In the genomic region with DNA sequence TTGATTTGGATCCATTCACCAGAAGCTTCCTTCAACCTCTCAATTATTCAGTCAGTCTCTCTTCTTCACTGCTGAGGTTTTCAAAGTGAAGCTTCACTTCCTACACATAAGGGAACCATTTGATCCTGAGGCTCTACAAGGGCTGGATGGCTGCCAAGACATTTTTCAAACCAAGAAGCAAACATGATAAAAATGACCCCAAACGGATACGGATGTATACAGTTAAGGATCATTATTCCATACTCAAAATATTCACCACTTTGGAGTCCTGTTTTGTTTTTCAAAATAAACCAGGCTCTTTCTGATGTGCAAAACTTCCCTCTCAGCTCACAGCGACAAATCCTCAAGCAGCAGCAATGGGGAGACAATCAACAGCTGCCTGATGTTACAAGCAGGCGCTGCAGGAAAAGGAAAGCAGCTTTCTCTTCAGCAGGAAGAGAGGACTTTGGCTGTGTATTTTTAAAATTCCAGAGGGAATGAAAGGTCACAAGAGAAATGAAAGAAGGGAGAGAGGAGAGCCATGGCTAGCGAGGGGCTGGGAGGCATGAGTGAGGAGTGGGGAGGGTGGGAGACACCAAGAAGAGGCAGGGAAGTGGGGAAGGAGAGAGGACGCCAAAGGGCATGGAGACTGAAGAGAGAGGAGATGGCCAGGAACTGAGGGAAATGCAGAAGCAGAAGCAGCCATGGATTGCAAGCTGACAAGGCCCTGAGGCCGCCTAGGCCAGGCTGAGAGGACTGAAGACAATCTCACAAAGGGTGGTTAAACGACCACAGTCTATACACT, we compare ENCODE assay signal across 8 cellular contexts.
DNase-seq lines count a peak whose midpoint lies in the region; ATAC-seq and TF ChIP-seq lines count a peak whose summit lies in the region.

No MANE protein-coding gene starts in this region.

- no peaks in the 10 kb centered on the region for H3K9me2 ChIP-seq in hepatocyte (replicated peaks; ENCODE audit: insufficient read depth)

- H3K36me3 ChIP-seq in adrenal gland (replicated peaks in 1 of 2) (no peaks in the 10 kb centered on the region), hepatocyte (replicated peaks; ENCODE audit: insufficient read depth, low read depth) (no peaks in the 10 kb centered on the region), skeletal muscle tissue (ENCODE audit: control insufficient read depth in 3 of 3, insufficient read depth in 3 of 3, low read length in 3 of 3) (peaks cover 0 to 3% (median 0%) of the 10 kb centered on the region in 3 donors)

- intact Hi-C loops in adrenal gland (cut with DNase I): no loop called here

- H3K27me3 ChIP-seq in adrenal gland (no peaks in the 10 kb centered on the region), hepatocyte (no peaks in the 10 kb centered on the region), skeletal muscle tissue (ENCODE audit: control insufficient read depth in 3 of 3, insufficient read depth in 3 of 3, low read length in 3 of 3) (no peaks in the 10 kb centered on the region)

- H3K4me3 ChIP-seq in adrenal gland (no peak overlapping the region), hepatocyte (no peak overlapping the region), skeletal muscle tissue (ENCODE audit: low read length in 3 of 3) (peak overlapping the region in 2 of 3 donors; percentile 25 to 49)

- peak; percentile 70 for DNase-seq in AG09319 (ENCODE audit: extremely low read depth, low read depth)
- DNase-seq in HT-29 (ENCODE audit: low spot score): peak; percentile 76
- peak in 4 of 7 donors; percentile 43 to 60 (median 50) for DNase-seq in adrenal gland
- DNase-seq in hepatocyte (ENCODE audit: low spot score): peak; percentile 45
- no peak for DNase-seq in GOT3 (lab: John Stamatoyannopoulos, UW)
- no peak for DNase-seq in NCI-H524 treated with DMSO at 0.1 percent for 48 hours (lab: John Stamatoyannopoulos, UW)

- H3K79me2 ChIP-seq in hepatocyte: peaks cover 58% of the 10 kb centered on the region

- H3K9me3 ChIP-seq in adrenal gland (replicated peaks in 1 of 3) (no peaks in the 10 kb centered on the region), hepatocyte (ENCODE audit: low read depth) (no peaks in the 10 kb centered on the region), skeletal muscle tissue (ENCODE audit: control insufficient read depth in 3 of 3, low read length in 3 of 3) (no peaks in the 10 kb centered on the region)

- ATAC-seq in HG02840 (IDR thresholded peaks at IDR 0.05; ENCODE audit: low FRiP score, unreplicated experiment): no peak

- TF ChIP-seq POLR2A in adrenal gland (IDR thresholded peaks at IDR 0.05): no peak

- H3K9ac ChIP-seq in skeletal muscle tissue (ENCODE audit: low read depth in 1 of 3, low read length in 3 of 3): peak overlapping the region in 2 of 3 donors; percentile 16 to 63

- WGBS in adrenal gland, 4 donors: 27 to 35% (median 31%) methylated on average over 8 of the region's 8 CpGs
- WGBS in hepatocyte (ENCODE audit: low lambda C conversion rate, missing lambda C conversion rate): 32% methylated on average over 8 of the region's 8 CpGs

- peaks cover 4% of the 10 kb centered on the region for H4K20me1 ChIP-seq in hepatocyte (ENCODE audit: insufficient read depth, poor library complexity, severe bottlenecking)

- H3K27ac ChIP-seq in adrenal gland: peak overlapping the region in 4 of 5 donors; percentile 40 to 75 (median 62)
- H3K27ac ChIP-seq in hepatocyte: peak overlapping the region; percentile 72
- peak overlapping the region; percentile 74 for H3K27ac ChIP-seq in skeletal muscle tissue (ENCODE audit: low read depth, low read length)

- peak overlapping the region; percentile 61 for H3K4me2 ChIP-seq in hepatocyte

- TF ChIP-seq CTCF in AG09319 (IDR thresholded peaks at IDR 0.05; ENCODE audit: low read depth, low read length) (no peak), adrenal gland (IDR thresholded peaks at IDR 0.05) (no peak), hepatocyte (IDR thresholded peaks at IDR 0.05; ENCODE audit: poor library complexity) (no peak)

- H2AFZ ChIP-seq in hepatocyte: no peak overlapping the region

- H3K4me1 ChIP-seq in adrenal gland (replicated peaks in 1 of 2) (peaks cover 15 to 36% of the 10 kb centered on the region in 2 donors), hepatocyte (ENCODE audit: insufficient read depth) (peaks cover 34% of the 10 kb centered on the region), skeletal muscle tissue (ENCODE audit: control insufficient read depth in 3 of 3, insufficient read depth in 3 of 3, low read length in 3 of 3) (peaks cover 21 to 28% (median 27%) of the 10 kb centered on the region in 3 donors)

Comparison
In these comparisons a context has a peak if more than half of its experiments do, and no peak if none do; other contexts are left out.
1. DNase-seq: peak in AG09319 (single experiment), HT-29 (single experiment), adrenal gland (4 of 7) and hepatocyte (single experiment); none in GOT3 (single experiment) and NCI-H524 treated with DMSO at 0.1 percent for 48 hours (single experiment).
2. H3K4me3 ChIP-seq: peak in skeletal muscle tissue (2 of 3); none in adrenal gland (0 of 4) and hepatocyte (single experiment).
3. Peak in every context shown above with its lines, with median percentiles within 50 percentile points of each other: H3K27ac ChIP-seq.